7 cellular contexts compared by ENCODE assay signal in the genomic region with DNA sequence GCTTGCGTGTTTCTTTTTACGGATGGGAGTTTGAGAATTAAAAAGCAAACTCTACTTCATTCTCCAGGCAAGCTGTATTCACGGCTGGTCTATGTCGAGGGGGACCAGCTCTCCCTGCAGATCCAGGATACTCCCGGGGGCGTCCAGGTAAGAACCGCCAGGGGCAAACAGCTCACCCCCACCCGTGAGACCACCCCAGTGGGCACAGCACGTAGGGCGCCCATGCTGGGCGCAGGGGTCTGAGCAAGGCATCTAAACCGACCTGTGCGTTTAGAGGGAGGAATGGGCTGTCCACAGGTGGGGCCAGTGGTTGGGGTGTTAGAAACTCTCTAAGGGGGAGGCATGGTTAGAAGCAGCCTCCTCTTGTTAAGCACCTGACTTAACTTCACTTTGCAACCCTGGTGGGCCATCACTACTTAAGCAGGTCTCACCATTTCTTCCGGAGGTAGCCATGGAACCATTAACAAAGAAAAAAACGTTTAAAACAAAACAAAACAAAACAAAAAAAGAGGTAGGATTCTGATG. TPM values are rescaled to one million over a fixed set of nuclear protein-coding genes. Genes with fewer than 3 reads are reported as not detected.
A peak's percentile ranks its signal among the peaks of the same experiment; 100 is the strongest.
DNase-seq lines count a peak whose midpoint lies in the region; ATAC-seq and TF ChIP-seq lines count a peak whose summit lies in the region.

No MANE protein-coding gene starts in this region.

- H3K4me3 ChIP-seq in HFF-Myc (replicated peaks; ENCODE audit: low read depth, low read length): peak overlapping the region; percentile 54

- no peak overlapping the region for H3K27ac Mint-ChIP-seq in activated naive CD8-positive, alpha-beta T cell treated with anti-CD3 and anti-CD28 coated beads for 36 hours
- H3K27ac Mint-ChIP-seq in immature natural killer cell: peak overlapping the region in 3 of 6 donors; percentile 29 to 66 (median 59)
- H3K27ac Mint-ChIP-seq in stimulated activated memory B cell treated with anti-CD40 and anti-IgM and Interleukin-4, amounts not matched to agents 10 μg/mL and 1 μg/mL and 100 μg/mL, for 72 hours: peak overlapping the region; percentile 79

- H3K4me3 Mint-ChIP-seq in activated naive CD8-positive, alpha-beta T cell treated with anti-CD3 and anti-CD28 coated beads for 36 hours: peak overlapping the region; percentile 79
- peak overlapping the region; percentile 87 to 93 (median 89) for H3K4me3 Mint-ChIP-seq in immature natural killer cell
- peak overlapping the region; percentile 96 for H3K4me3 Mint-ChIP-seq in stimulated activated memory B cell treated with anti-CD40 and anti-IgM and Interleukin-4, amounts not matched to agents 10 μg/mL and 1 μg/mL and 100 μg/mL, for 72 hours

- H3K4me1 Mint-ChIP-seq in activated naive CD8-positive, alpha-beta T cell treated with anti-CD3 and anti-CD28 coated beads for 36 hours: peaks cover 6% of the 10 kb centered on the region
- H3K4me1 Mint-ChIP-seq in immature natural killer cell: peaks cover 14% of the 10 kb centered on the region in 2 donors
- peaks cover 25% of the 10 kb centered on the region for H3K4me1 Mint-ChIP-seq in stimulated activated memory B cell treated with anti-CD40 and anti-IgM and Interleukin-4, amounts not matched to agents 10 μg/mL and 1 μg/mL and 100 μg/mL, for 72 hours

- TF ChIP-seq CTCF in HFF-Myc (IDR thresholded peaks at IDR 0.05; ENCODE audit: low read depth, low read length, missing control alignments): no peak

- no peaks in the 10 kb centered on the region for H3K27me3 Mint-ChIP-seq in activated naive CD8-positive, alpha-beta T cell treated with anti-CD3 and anti-CD28 coated beads for 36 hours
- peaks cover 7 to 22% (median 14%) of the 10 kb centered on the region in 3 donors for H3K27me3 Mint-ChIP-seq in immature natural killer cell (ENCODE audit: low read depth in 3 of 3)
- H3K27me3 Mint-ChIP-seq in stimulated activated memory B cell treated with anti-CD40 and anti-IgM and Interleukin-4, amounts not matched to agents 10 μg/mL and 1 μg/mL and 100 μg/mL, for 72 hours: no peaks in the 10 kb centered on the region

- no peak for ATAC-seq in stimulated activated memory B cell treated with anti-CD40 and anti-IgM and Interleukin-4, amounts not matched to agents 10 μg/mL and 1 μg/mL and 100 μg/mL, for 72 hours
- ATAC-seq in HG03521 (IDR thresholded peaks at IDR 0.05; ENCODE audit: unreplicated experiment): no peak

- no peaks in the 10 kb centered on the region for H3K9me3 Mint-ChIP-seq in activated naive CD8-positive, alpha-beta T cell treated with anti-CD3 and anti-CD28 coated beads for 36 hours
- H3K9me3 Mint-ChIP-seq in immature natural killer cell: peaks cover 0 to 2% (median 0%) of the 10 kb centered on the region in 6 donors
- no peaks in the 10 kb centered on the region for H3K9me3 Mint-ChIP-seq in stimulated activated memory B cell treated with anti-CD40 and anti-IgM and Interleukin-4, amounts not matched to agents 10 μg/mL and 1 μg/mL and 100 μg/mL, for 72 hours

- H3K36me3 Mint-ChIP-seq in activated naive CD8-positive, alpha-beta T cell treated with anti-CD3 and anti-CD28 coated beads for 36 hours: no peaks in the 10 kb centered on the region
- H3K36me3 Mint-ChIP-seq in immature natural killer cell: no peaks in the 10 kb centered on the region
- no peaks in the 10 kb centered on the region for H3K36me3 Mint-ChIP-seq in stimulated activated memory B cell treated with anti-CD40 and anti-IgM and Interleukin-4, amounts not matched to agents 10 μg/mL and 1 μg/mL and 100 μg/mL, for 72 hours

- no peak for DNase-seq in HFF-Myc (ENCODE audit: extremely low read depth, low read depth)
- DNase-seq in activated naive CD8-positive, alpha-beta T cell treated with anti-CD3 and anti-CD28 coated beads for 36 hours: no peak
- DNase-seq in immature natural killer cell: no peak
- DNase-seq in NCI-H2081 treated with DMSO at 0.1 percent for 48 hours (lab: John Stamatoyannopoulos, UW): no peak
- no peak for DNase-seq in DMS53 treated with DMSO at 0.1 percent for 48 hours (lab: John Stamatoyannopoulos, UW; ENCODE audit: unreplicated experiment)

RNA-seq across cellular contexts. Expression of a gene that starts 1.0 kb away (rescaled TPM):
- total RNA-seq in activated naive CD8-positive, alpha-beta T cell treated with anti-CD3 and anti-CD28 coated beads for 36 hours: 1 to 10 TPM; 2.0 to 3.0 TPM
- under 1 TPM in 2 of 3 donors, not detected in 1; 0.22 to 0.54 TPM for polyA plus RNA-seq in immature natural killer cell

RNA-seq across cellular contexts. Expression of a gene that starts 20.3 kb away (rescaled TPM):
- 1,000 to 10,000 TPM; 1,357 to 1,413 TPM for total RNA-seq in activated naive CD8-positive, alpha-beta T cell treated with anti-CD3 and anti-CD28 coated beads for 36 hours
- 1,000 to 10,000 TPM; 3,259 to 4,649 (median 3,425) TPM for polyA plus RNA-seq in immature natural killer cell
